In the genomic region with DNA sequence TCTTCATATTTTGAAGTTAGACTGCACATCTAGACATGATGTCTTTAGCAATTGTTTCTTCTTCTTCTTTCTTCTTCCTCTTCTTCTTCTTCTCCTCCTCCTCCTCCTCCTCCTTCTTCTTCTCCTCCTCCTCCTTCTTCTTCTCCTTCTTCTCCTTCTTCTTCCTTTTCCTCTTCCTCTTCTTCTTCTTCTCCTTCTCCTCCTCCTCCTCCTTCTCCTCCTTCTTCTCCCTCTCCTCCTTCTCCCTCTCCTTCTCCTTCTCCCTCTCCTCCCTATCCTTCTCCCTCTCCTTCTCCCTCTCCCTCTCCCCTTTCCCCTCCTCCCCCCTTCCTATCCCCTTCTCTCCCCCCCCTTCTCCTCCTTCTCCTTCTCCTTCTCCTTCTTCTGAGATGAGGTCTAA, we compare ENCODE assay signal across 34 cellular contexts.
"Had no signal": no experiment of that assay in that cellular context is flagged by ENCODE, and none has a peak within 500 bp of the region (broad histone marks: within the 10 kb centered on the region; RNA-seq: fewer than 3 reads in every experiment).

No MANE protein-coding gene starts in this region.

- H3K27ac Mint-ChIP-seq: activated B cell treated with CpG ODN at 0.5 μM for 24 hours; activated CD4-positive, alpha-beta memory T cell treated with anti-CD3 and anti-CD28 coated beads for 36 hours; activated CD8-positive, alpha-beta memory T cell treated with anti-CD3 and anti-CD28 coated beads, Interleukin-2, amount 10 ng/mL, durations not matched to agents 7 days and 5 days; activated CD8-positive, alpha-beta T cell treated with anti-CD3 and anti-CD28 coated beads, Interleukin-2, amount 10 ng/mL, durations not matched to agents 7 days and 5 days; activated naive CD4-positive, alpha-beta T cell treated with anti-CD3 and anti-CD28 coated beads for 36 hours; activated naive CD4-positive, alpha-beta T cell treated with anti-CD3 and anti-CD28 coated beads, Interleukin-2, amount 50 U/mL, for 24 hours; activated naive CD8-positive, alpha-beta T cell treated with anti-CD3 and anti-CD28 coated beads for 36 hours; activated naive CD8-positive, alpha-beta T cell treated with anti-CD3 and anti-CD28 coated beads, Interleukin-2, amount 50 U/mL, for 24 hours; activated T-helper 1 cell treated with anti-CD3 and anti-CD28 coated beads, Interleukin-12 subunit alpha, Interleukin-12 subunit beta, Interleukin-2, Interleukin-4 antibody, amounts not matched to agents 30 ng/mL and 10 ng/mL and 1 ng/mL, durations not matched to agents 14 hours and 24 hours and 36 hours; activated T-helper 2 cell treated with anti-CD3 and anti-CD28 coated beads, Interferon-gamma antibody, Interleukin-2, Interleukin-4, amounts not matched to agents 10 μg/mL and 5 μg/mL and 100 μg/mL, durations not matched to agents 14 hours and 24 hours and 36 hours; brain; dendritic cell treated with granulocyte-macrophage colony-stimulating factor and Interleukin-4, amounts not matched to agents 40 ng/mL and 50 ng/mL, for 4 days had no signal

- H3K27ac ChIP-seq: adrenal gland, ascending aorta, breast epithelium, cardiac muscle cell, coronary artery, esophagus muscularis mucosa, foreskin keratinocyte, gastrocnemius medialis, heart left ventricle had no signal

- H3K4me1 Mint-ChIP-seq: activated CD8-positive, alpha-beta memory T cell treated with anti-CD3 and anti-CD28 coated beads, Interleukin-2, amount 10 ng/mL, durations not matched to agents 7 days and 5 days had no signal

- H3K4me3 Mint-ChIP-seq: activated B cell treated with CpG ODN at 0.5 μM for 24 hours; activated CD4-positive, alpha-beta memory T cell treated with anti-CD3 and anti-CD28 coated beads for 36 hours; activated CD8-positive, alpha-beta memory T cell treated with anti-CD3 and anti-CD28 coated beads, Interleukin-2, amount 10 ng/mL, durations not matched to agents 7 days and 5 days; activated CD8-positive, alpha-beta T cell treated with anti-CD3 and anti-CD28 coated beads, Interleukin-2, amount 10 ng/mL, durations not matched to agents 7 days and 5 days; activated naive CD4-positive, alpha-beta T cell treated with anti-CD3 and anti-CD28 coated beads for 36 hours; activated naive CD4-positive, alpha-beta T cell treated with anti-CD3 and anti-CD28 coated beads, Interleukin-2, amount 50 U/mL, for 24 hours; activated naive CD8-positive, alpha-beta T cell treated with anti-CD3 and anti-CD28 coated beads for 36 hours; activated naive CD8-positive, alpha-beta T cell treated with anti-CD3 and anti-CD28 coated beads, Interleukin-2, amount 50 U/mL, for 24 hours; activated T-helper 1 cell treated with anti-CD3 and anti-CD28 coated beads, Interleukin-12 subunit alpha, Interleukin-12 subunit beta, Interleukin-2, Interleukin-4 antibody, amounts not matched to agents 30 ng/mL and 10 ng/mL and 1 ng/mL, durations not matched to agents 14 hours and 24 hours and 36 hours; brain; central memory CD8-positive, alpha-beta T cell; dendritic cell treated with granulocyte-macrophage colony-stimulating factor and Interleukin-4, amounts not matched to agents 40 ng/mL and 50 ng/mL, for 4 days; effector memory CD8-positive, alpha-beta T cell had no signal

- ATAC-seq: activated CD4-positive, CD25-positive, alpha-beta regulatory T cell treated with anti-CD3 and anti-CD28 coated beads, Interleukin-2, amount 50 U/mL, for 24 hours; activated CD8-positive, alpha-beta memory T cell treated with anti-CD3 and anti-CD28 coated beads, Interleukin-2, amount 10 ng/mL, durations not matched to agents 7 days and 5 days; activated CD8-positive, alpha-beta T cell treated with anti-CD3 and anti-CD28 coated beads, Interleukin-2, amount 10 ng/mL, durations not matched to agents 7 days and 5 days; activated naive CD8-positive, alpha-beta T cell treated with anti-CD3 and anti-CD28 coated beads, Interleukin-2, amount 50 U/mL, for 24 hours; effector memory CD8-positive, alpha-beta T cell; foreskin keratinocyte; gastrocnemius medialis; heart left ventricle had no signal

- H3K27me3 Mint-ChIP-seq: activated B cell treated with CpG ODN at 0.5 μM for 24 hours; activated CD4-positive, alpha-beta memory T cell treated with anti-CD3 and anti-CD28 coated beads for 36 hours; activated CD8-positive, alpha-beta memory T cell treated with anti-CD3 and anti-CD28 coated beads, Interleukin-2, amount 10 ng/mL, durations not matched to agents 7 days and 5 days; activated naive CD4-positive, alpha-beta T cell treated with anti-CD3 and anti-CD28 coated beads, Interleukin-2, amount 50 U/mL, for 24 hours; activated naive CD8-positive, alpha-beta T cell treated with anti-CD3 and anti-CD28 coated beads for 36 hours; activated naive CD8-positive, alpha-beta T cell treated with anti-CD3 and anti-CD28 coated beads, Interleukin-2, amount 50 U/mL, for 24 hours; central memory CD8-positive, alpha-beta T cell; dendritic cell treated with granulocyte-macrophage colony-stimulating factor and Interleukin-4, amounts not matched to agents 40 ng/mL and 50 ng/mL, for 4 days; effector memory CD8-positive, alpha-beta T cell had no signal

- DNase-seq: activated B cell treated with CpG ODN at 0.5 μM for 24 hours; activated CD4-positive, alpha-beta memory T cell treated with anti-CD3 and anti-CD28 coated beads for 36 hours; activated CD4-positive, alpha-beta T cell treated with anti-CD3 and anti-CD28 coated beads for 48 hours; activated CD8-positive, alpha-beta memory T cell treated with anti-CD3 and anti-CD28 coated beads, Interleukin-2, amount 10 ng/mL, durations not matched to agents 7 days and 5 days; activated CD8-positive, alpha-beta memory T cell treated with anti-CD3 and anti-CD28 coated beads, Interleukin-2, amount 50 U/mL, for 4 hours; activated CD8-positive, alpha-beta T cell treated with anti-CD3 and anti-CD28 coated beads, Interleukin-2, amount 10 ng/mL, durations not matched to agents 7 days and 5 days; activated effector memory CD4-positive, alpha-beta T cell treated with anti-CD3 and anti-CD28 coated beads, Interleukin-2, amount 50 U/mL, for 16 hours; activated naive CD4-positive, alpha-beta T cell treated with anti-CD3 and anti-CD28 coated beads for 36 hours; activated naive CD8-positive, alpha-beta T cell treated with anti-CD3 and anti-CD28 coated beads for 36 hours; activated naive CD8-positive, alpha-beta T cell treated with anti-CD3 and anti-CD28 coated beads, Interleukin-2, amount 50 U/mL, for 24 hours; activated T-cell treated with anti-CD3 and anti-CD28 coated beads, Interleukin-2, amount 50 U/mL, for 1 hour; activated T-cell treated with anti-CD3 and anti-CD28 coated beads, Interleukin-2, amount 50 U/mL, for 48 hours; adrenal gland; amygdala; effector CD4-positive, alpha-beta T cell; effector memory CD8-positive, alpha-beta T cell; erythroblast; foreskin keratinocyte; gastrocnemius medialis; glutamatergic neuron; heart left ventricle; T-helper 2 cell had no signal

- H3K4me3 ChIP-seq: adrenal gland, ascending aorta, breast epithelium, cardiac muscle cell, coronary artery, esophagus muscularis mucosa, gastrocnemius medialis, heart left ventricle had no signal

- H3K27me3 ChIP-seq: adrenal gland, ascending aorta, breast epithelium, cardiac muscle cell, esophagus muscularis mucosa, foreskin keratinocyte, gastrocnemius medialis, heart left ventricle had no signal

- H3K9me3 Mint-ChIP-seq: effector memory CD8-positive, alpha-beta T cell had no signal
